8 cellular contexts compared by ENCODE assay signal in genomic region chr7:128863433-128863989, GRCh38. TPM values are rescaled to one million over a fixed set of nuclear protein-coding genes. Genes with fewer than 3 reads are reported as not detected.
DNase-seq lines count a peak whose midpoint lies in the region; ATAC-seq, FAIRE-seq and TF ChIP-seq lines count a peak whose summit lies in the region.

No MANE protein-coding gene starts in this region.

- TF ChIP-seq EP300 in ovary (IDR thresholded peaks at IDR 0.05): no peak

- peak; percentile 33 for FAIRE-seq in GM18507 (lab: Jason Lieb, UNC)

- H3K36me3 Mint-ChIP-seq in activated T-cell treated with anti-CD3 and anti-CD28 coated beads, Interleukin-2, amount 50 U/mL, for 24 hours (ENCODE audit: low read depth): peaks cover 36% of the 10 kb centered on the region

- peak overlapping the region; percentile 99 for H3K4me3 Mint-ChIP-seq in activated T-cell treated with anti-CD3 and anti-CD28 coated beads, Interleukin-2, amount 50 U/mL, for 24 hours

- no peak for TF ChIP-seq CTCF in ovary (IDR thresholded peaks at IDR 0.05)

- H3K27me3 ChIP-seq in ovary: no peaks in the 10 kb centered on the region

- ATAC-seq in HG03159 (IDR thresholded peaks at IDR 0.05; ENCODE audit: unreplicated experiment): peak; percentile 46
- no peak for ATAC-seq in HG03565 (IDR thresholded peaks at IDR 0.05; ENCODE audit: unreplicated experiment)

- TF ChIP-seq POLR2A in ovary (IDR thresholded peaks at IDR 0.05): no peak

- no peaks in the 10 kb centered on the region for H3K27me3 Mint-ChIP-seq in activated T-cell treated with anti-CD3 and anti-CD28 coated beads, Interleukin-2, amount 50 U/mL, for 24 hours

- 0 to 1% (median 1%) methylated on average over 6 of the region's 6 CpGs for WGBS in ovary, 3 donors

- no peaks in the 10 kb centered on the region for H3K9me3 ChIP-seq in ovary

- H3K4me3 ChIP-seq in ovary: peak overlapping the region; percentile 88

- H3K9me3 Mint-ChIP-seq in activated T-cell treated with anti-CD3 and anti-CD28 coated beads, Interleukin-2, amount 50 U/mL, for 24 hours: no peaks in the 10 kb centered on the region

- peak overlapping the region; percentile 99 for H3K27ac Mint-ChIP-seq in activated T-cell treated with anti-CD3 and anti-CD28 coated beads, Interleukin-2, amount 50 U/mL, for 24 hours

- DNase-seq in Ammon's horn (ENCODE audit: low spot score) (peak; percentile 22), GM18507 (ENCODE audit: extremely low spot score, insufficient read length, low read depth) (peak; percentile 55), NCI-H748 (lab: John Stamatoyannopoulos, UW; ENCODE audit: unreplicated experiment) (peak; percentile 66), fibroblast of the conjunctiva (ENCODE audit: low read depth) (peak; percentile 55), ovary (no peak)
- peak; percentile 63 for DNase-seq in activated T-cell treated with anti-CD3 and anti-CD28 coated beads, Interleukin-2, amount 50 U/mL, for 24 hours

- no peaks in the 10 kb centered on the region for H3K36me3 ChIP-seq in ovary

- peaks cover 10% of the 10 kb centered on the region for H3K4me1 ChIP-seq in ovary (ENCODE audit: insufficient read depth)

- intact Hi-C loops in ovary (cut with DNase I): loop anchor here in 1 of 4 donors (5.0 kb wide), 1 partner anchor 126 kb away; the partner anchor contains the start of gene CALU

- H3K4me1 Mint-ChIP-seq in activated T-cell treated with anti-CD3 and anti-CD28 coated beads, Interleukin-2, amount 50 U/mL, for 24 hours (ENCODE audit: low read depth): peaks cover 23% of the 10 kb centered on the region

- H3K27ac ChIP-seq in ovary: peak overlapping the region; percentile 28 to 36

RNA-seq across cellular contexts. Expression of gene ATP6V1F, which starts 0.9 kb away (rescaled TPM):
- 100 to 1,000 TPM in 1 of 7 donors, 10 to 100 TPM in 6; 57.3 to 108 (median 85.0) TPM for total RNA-seq in ovary
- 100 to 1,000 TPM in 1 of 2 donors, 10 to 100 TPM in 1; 98.2 to 128 TPM for polyA plus RNA-seq in ovary

RNA-seq across cellular contexts. Expression of gene FLNC, which starts 33.3 kb away (rescaled TPM):
- 10 to 100 TPM in 6 of 7 donors, 1 to 10 TPM in 1; 8.0 to 51.2 (median 17.3) TPM for total RNA-seq in ovary
- 1 to 10 TPM; 6.5 to 6.8 TPM for polyA plus RNA-seq in ovary

RNA-seq across cellular contexts. Expression of gene KCP, which starts 47.0 kb away (rescaled TPM):
- total RNA-seq in ovary: 1 to 10 TPM in 1 of 7 donors, under 1 TPM in 3, not detected in 3; 0.15 to 1.8 (median 0.21) TPM
- polyA plus RNA-seq in ovary: under 1 TPM in 1 of 2 donors, not detected in 1; 0.05 TPM

Comparison
In these comparisons a context has a peak if more than half of its experiments do, and no peak if none do; other contexts are left out.
1. DNase-seq: peak in Ammon's horn (single experiment), GM18507 (single experiment), NCI-H748 (single experiment), activated T-cell treated with anti-CD3 and anti-CD28 coated beads, Interleukin-2, amount 50 U/mL, for 24 hours (single experiment) and fibroblast of the conjunctiva (single experiment); none in ovary (0 of 5).